14 cellular contexts compared by ENCODE assay signal in genomic region chr2:176419591-176420071, GRCh38.
DNase-seq lines count a peak whose midpoint lies in the region; ATAC-seq and TF ChIP-seq lines count a peak whose summit lies in the region.
"Had no signal": no experiment of that assay in that cellular context is flagged by ENCODE, and none has a peak within 500 bp of the region (broad histone marks: within the 10 kb centered on the region; RNA-seq: fewer than 3 reads in every experiment).

No MANE protein-coding gene starts in this region.

- peak overlapping the region; percentile 50 for H3K14ac ChIP-seq in IMR-90 (replicated peaks; ENCODE audit: low read depth, low read length)

- peak overlapping the region; percentile 61 for H3K23ac ChIP-seq in IMR-90 (ENCODE audit: low read depth, low read length)

- TF ChIP-seq CTCF in IMR-90 (conservative IDR thresholded peaks at IDR 0.05; ENCODE audit: low read depth, low read length) = no peak
- no peak for TF ChIP-seq CTCF in choroid plexus epithelial cell (conservative IDR thresholded peaks at IDR 0.05; ENCODE audit: low read depth, low read length)
- no peak for TF ChIP-seq CTCF in lower lobe of right lung (IDR thresholded peaks at IDR 0.05)

- intact Hi-C loops in IMR-90 (cut with micrococcal nuclease) (no loop called here), posterior vena cava (cut with DNase I) (no loop called here), lower lobe of right lung (cut with DNase I) (no loop called here)

- H4K8ac ChIP-seq in IMR-90 (ENCODE audit: low read depth in 2 of 2, low read length in 2 of 2) = peak overlapping the region; percentile 97

- H4K5ac ChIP-seq in IMR-90 (ENCODE audit: low read depth, low read length) = peak overlapping the region; percentile 28; the same call in 1 of the 2 replicates

- H3K4me1 ChIP-seq in IMR-90 (ENCODE audit: control insufficient read depth, insufficient read depth, low read length) = peaks cover 16% of the 10 kb centered on the region
- peaks cover 29% of the 10 kb centered on the region for H3K4me1 ChIP-seq in mesodermal cell (ENCODE audit: control insufficient read depth, insufficient read depth, low read length, poor library complexity, severe bottlenecking)
- no peaks in the 10 kb centered on the region for H3K4me1 ChIP-seq in lower lobe of right lung
- H3K4me1 ChIP-seq: spleen had no signal

- H2BK20ac ChIP-seq in IMR-90 (ENCODE audit: low read depth, low read length) = peak overlapping the region; percentile 91

- WGBS in IMR-90 (ENCODE audit: extremely low coverage in 2 of 2, insufficient read length in 1 of 2), 2 experiments = no CpG with 5 or more reads among the region's 4 CpGs
- 100% methylated on average over 2 to 3 of the region's 4 CpGs for WGBS in mesodermal cell (ENCODE audit: insufficient coverage in 2 of 2), 2 experiments

- no peak overlapping the region for H3K9ac ChIP-seq in IMR-90 (ENCODE audit: low read depth, low read length)

- H4K91ac ChIP-seq in IMR-90 (ENCODE audit: insufficient read depth, low read depth, low read length) = peak overlapping the region; percentile 99

- H3K27me3 Mint-ChIP-seq in activated naive CD4-positive, alpha-beta T cell treated with anti-CD3 and anti-CD28 coated beads, Interleukin-2, amount 10 ng/mL, durations not matched to agents 7 days and 5 days = peaks cover 6% of the 10 kb centered on the region

- H2BK120ac ChIP-seq in IMR-90 (ENCODE audit: low read depth, low read length) = peak overlapping the region; percentile 95

- H3K4ac ChIP-seq in IMR-90 (ENCODE audit: low read depth, low read length) = peak overlapping the region; percentile 97

- ATAC-seq in IMR-90 (ENCODE audit: low read depth) (peak; percentile 81), GM19452 (IDR thresholded peaks at IDR 0.05; ENCODE audit: unreplicated experiment) (no peak), lower lobe of right lung (no peak)

- H3K36me3 ChIP-seq in IMR-90 (ENCODE audit: control insufficient read depth, insufficient read depth, low read length) (no peaks in the 10 kb centered on the region), mesodermal cell (ENCODE audit: control insufficient read depth, insufficient read depth, low read length) (no peaks in the 10 kb centered on the region), lower lobe of right lung (no peaks in the 10 kb centered on the region)
- H3K36me3 ChIP-seq: spleen had no signal

- CTCF ChIA-PET in IMR-90 (lab: Yijun Ruan, JAX) = interaction anchor here (2.4 kb wide), 1 partner anchor 27 kb away, joined by 8 read pairs; no protein-coding TSS in a partner anchor
- CTCF ChIA-PET in activated naive CD4-positive, alpha-beta T cell treated with anti-CD3 and anti-CD28 coated beads, Interleukin-2, amount 10 ng/mL, durations not matched to agents 7 days and 5 days (lab: Charles Lee) = no interaction called here

- dilution Hi-C loops in IMR-90 (cut with HindIII; ENCODE audit: low sequenced_read_pairs, unreplicated experiment) = no loop called here

- H2AK5ac ChIP-seq in IMR-90 (ENCODE audit: low read depth, low read length) = peak overlapping the region; percentile 96

- peak overlapping the region; percentile 75 for H3K56ac ChIP-seq in IMR-90 (ENCODE audit: extremely low read depth, insufficient read depth, low read length)

- H2AK9ac ChIP-seq in IMR-90 (replicated peaks; ENCODE audit: low read depth, low read length, poor library complexity) = peak overlapping the region; percentile 88

- no peaks in the 10 kb centered on the region for H3K36me3 Mint-ChIP-seq in activated naive CD4-positive, alpha-beta T cell treated with anti-CD3 and anti-CD28 coated beads, Interleukin-2, amount 10 ng/mL, durations not matched to agents 7 days and 5 days

- in situ Hi-C loops in ACHN (cut with HindIII; ENCODE audit: low pct_ligation_motif_present, low pct_unique_long_range_greater_than_20kb, low sequenced_read_pairs) = no loop called here
- in situ Hi-C loops in IMR-90 (cut with MboI; ENCODE audit: low sequenced_read_pairs) = no loop called here

- peaks cover 14% of the 10 kb centered on the region for H3K9me1 ChIP-seq in IMR-90 (ENCODE audit: insufficient read depth, low read length)

- no peaks in the 10 kb centered on the region; the same call in 1 of the 2 replicates for H4K20me1 ChIP-seq in IMR-90 (ENCODE audit: insufficient read depth, low read length)

- H3K9me3 Mint-ChIP-seq in activated naive CD4-positive, alpha-beta T cell treated with anti-CD3 and anti-CD28 coated beads, Interleukin-2, amount 10 ng/mL, durations not matched to agents 7 days and 5 days = no peaks in the 10 kb centered on the region

- peak overlapping the region; percentile 90 for H2BK15ac ChIP-seq in IMR-90 (ENCODE audit: low read depth, low read length)

- no peaks in the 10 kb centered on the region for H3K79me1 ChIP-seq in IMR-90 (ENCODE audit: low read depth in 1 of 2, low read length in 2 of 2)

- H3K27ac Mint-ChIP-seq in activated naive CD4-positive, alpha-beta T cell treated with anti-CD3 and anti-CD28 coated beads, Interleukin-2, amount 10 ng/mL, durations not matched to agents 7 days and 5 days = no peak overlapping the region

- H2BK5ac ChIP-seq in IMR-90 (ENCODE audit: low read depth, low read length, poor library complexity, severe bottlenecking) = peak overlapping the region; percentile 97

- POLR2A ChIA-PET in IMR-90 (lab: Charles Lee; ENCODE audit: unreplicated experiment) = no interaction called here

- H3K4me3 Mint-ChIP-seq in activated naive CD4-positive, alpha-beta T cell treated with anti-CD3 and anti-CD28 coated beads, Interleukin-2, amount 10 ng/mL, durations not matched to agents 7 days and 5 days = no peak overlapping the region

- H3K27me3 ChIP-seq in IMR-90 (ENCODE audit: control insufficient read depth, insufficient read depth, low read length) (no peaks in the 10 kb centered on the region), lower lobe of right lung (ENCODE audit: low read depth) (no peaks in the 10 kb centered on the region)

- no TSS peak for BruUV-seq in IMR-90 (replicated peaks; lab: Mats Ljungman, UMichigan)

- H3K18ac ChIP-seq in IMR-90 (ENCODE audit: low read depth, low read length) = peak overlapping the region; percentile 77

- peak overlapping the region; percentile 42 for H3K4me2 ChIP-seq in IMR-90 (ENCODE audit: low read depth, low read length)
- H3K4me2 ChIP-seq: A549 had no signal

- DNase-seq in ACHN (peak; percentile 19), IMR-90 (peak; percentile 89), choroid plexus epithelial cell (ENCODE audit: low read depth) (peak; percentile 77), posterior vena cava (ENCODE audit: low spot score) (no peak), lower lobe of right lung (no peak)
- no peak for DNase-seq in activated naive CD4-positive, alpha-beta T cell treated with anti-CD3 and anti-CD28 coated beads, Interleukin-2, amount 10 ng/mL, durations not matched to agents 7 days and 5 days
- DNase-seq: activated CD4-positive, alpha-beta T cell treated with anti-CD3 and anti-CD28 coated beads for 1 hour; DMS79; H7; NCI-H2171 treated with DMSO at 0.1 percent for 48 hours; spleen had no signal

- no peak for TF ChIP-seq POLR2A in IMR-90 (IDR thresholded peaks at IDR 0.05; ENCODE audit: low read depth, low read length)

- H3K4me3 ChIP-seq in IMR-90 (ENCODE audit: insufficient read depth, low read depth, low read length) (no peak overlapping the region), choroid plexus epithelial cell (ENCODE audit: low read depth, low read length) (no peak overlapping the region), mesodermal cell (ENCODE audit: extremely low read depth, insufficient read depth, low read length, poor library complexity, severe bottlenecking) (no peak overlapping the region), lower lobe of right lung (no peak overlapping the region)
- H3K4me3 ChIP-seq: A549, spleen had no signal

- H3K27ac ChIP-seq in IMR-90 (ENCODE audit: insufficient read depth, low read length) (peak overlapping the region; percentile 87), mesodermal cell (ENCODE audit: low read depth, low read length, severe bottlenecking) (peak overlapping the region; percentile 78), lower lobe of right lung (no peak overlapping the region)
- H3K27ac ChIP-seq: A549, spleen had no signal

- no peaks in the 10 kb centered on the region for H3K4me1 Mint-ChIP-seq in activated naive CD4-positive, alpha-beta T cell treated with anti-CD3 and anti-CD28 coated beads, Interleukin-2, amount 10 ng/mL, durations not matched to agents 7 days and 5 days

- TF ChIP-seq RAD21 in IMR-90 (IDR thresholded peaks at IDR 0.05; ENCODE audit: low read length) = no peak

- no peaks in the 10 kb centered on the region for H3K9me3 ChIP-seq in IMR-90 (ENCODE audit: control insufficient read depth, insufficient read depth, low read length)
- no peaks in the 10 kb centered on the region for H3K9me3 ChIP-seq in mesodermal cell (ENCODE audit: control insufficient read depth, low read length)
- no peaks in the 10 kb centered on the region for H3K9me3 ChIP-seq in lower lobe of right lung
- H3K9me3 ChIP-seq: A549, spleen had no signal

- peak overlapping the region; percentile 84 for H2AFZ ChIP-seq in IMR-90 (replicated peaks; ENCODE audit: low read length, poor library complexity)

TF ChIP-seq in IMR-90, 13 proteins besides CTCF, POLR2A, EP300 and RAD21 (continues in another document):
- TF ChIP-seq BHLHE40 (IDR thresholded peaks at IDR 0.05; ENCODE audit: low read depth, low read length) = peak; percentile 77; the same call in 1 of the 2 replicates
- 0 out of 2 replicates have a peak, but pooled peaks have one; percentile 13 for TF ChIP-seq FOS (IDR thresholded peaks at IDR 0.05; ENCODE audit: low read depth, low read length)
- no peak for TF ChIP-seq CEBPB (IDR thresholded peaks at IDR 0.05; ENCODE audit: low read depth, low read length)
- no peak for TF ChIP-seq ELK1 (IDR thresholded peaks at IDR 0.05; ENCODE audit: borderline replicate concordance, low read depth, low read length)
- TF ChIP-seq RFX5 (IDR thresholded peaks at IDR 0.05; ENCODE audit: low read depth, low read length) = no peak
- TF ChIP-seq USF2 (IDR thresholded peaks at IDR 0.05; ENCODE audit: low read depth, low read length) = peak; percentile 45; the same call in 1 of the 2 replicates

Comparison
In these comparisons a context has a peak if more than half of its experiments do, and no peak if none do; other contexts are left out.
1. DNase-seq: peak in ACHN (single experiment), IMR-90 (single experiment) and choroid plexus epithelial cell (single experiment); none in posterior vena cava (single experiment), activated naive CD4-positive, alpha-beta T cell treated with anti-CD3 and anti-CD28 coated beads, Interleukin-2, amount 10 ng/mL, durations not matched to agents 7 days and 5 days (single experiment) and lower lobe of right lung (single experiment).